In genomic region chr2:48529189-48529588, GRCh38 we compare ENCODE assay signal across 8 cellular contexts. TPM values are rescaled to one million over a fixed set of nuclear protein-coding genes. Genes with fewer than 3 reads are reported as not detected.
A peak's percentile ranks its signal among the peaks of the same experiment; 100 is the strongest.
DNase-seq lines count a peak whose midpoint lies in the region; ATAC-seq and TF ChIP-seq lines count a peak whose summit lies in the region.

No MANE protein-coding gene starts in this region.

- H3K27me3 ChIP-seq in heart right ventricle (peaks cover 0 to 6% (median 0%) of the 10 kb centered on the region in 7 donors), mesenchymal stem cell (ENCODE audit: control insufficient read depth in 1 of 2, insufficient read depth in 1 of 2, low read length in 2 of 2) (no peaks in the 10 kb centered on the region)

- peaks cover 3% of the 10 kb centered on the region for H3K27me3 Mint-ChIP-seq in activated B cell treated with CpG ODN at 0.5 μM for 24 hours

- H3K23ac ChIP-seq in mesenchymal stem cell (ENCODE audit: low read length in 2 of 2) = peak overlapping the region in 1 of 2 experiments; percentile 37

- TF ChIP-seq CTCF in heart right ventricle (IDR thresholded peaks at IDR 0.05) (no peak), activated B cell treated with CpG ODN at 0.5 μM for 24 hours (IDR thresholded peaks at IDR 0.05) (no peak)

- H2AFZ ChIP-seq in mesenchymal stem cell (ENCODE audit: low read depth, low read length) = no peak overlapping the region

- H3K9me3 ChIP-seq in heart right ventricle = no peaks in the 10 kb centered on the region
- H3K9me3 ChIP-seq in mesenchymal stem cell (ENCODE audit: control insufficient read depth, low read length) = no peaks in the 10 kb centered on the region

- peak overlapping the region; percentile 25 for H3K4me2 ChIP-seq in mesenchymal stem cell (ENCODE audit: low read length, poor library complexity, severe bottlenecking)

- DNase-seq in heart right ventricle (no peak), Right ventricle myocardium superior (no peak), activated B cell treated with CpG ODN at 0.5 μM for 24 hours (no peak), mesenchymal stem cell (no peak), glomerular visceral epithelial cell (ENCODE audit: extremely low spot score) (no peak), mucosa of gallbladder (ENCODE audit: low spot score) (no peak)

- H3K36me3 ChIP-seq in heart right ventricle = no peaks in the 10 kb centered on the region
- peaks cover 2 to 4% of the 10 kb centered on the region in 2 experiments for H3K36me3 ChIP-seq in mesenchymal stem cell (ENCODE audit: control insufficient read depth in 1 of 2, insufficient read depth in 2 of 2, low read depth in 1 of 2, low read length in 2 of 2)

- H3K27ac ChIP-seq in heart right ventricle (peak overlapping the region in 6 of 10 donors; percentile 25 to 93 (median 42)), mesenchymal stem cell (ENCODE audit: low read length, poor library complexity, severe bottlenecking) (no peak overlapping the region)

- WGBS in heart right ventricle, 2 donors = 33 to 37% methylated on average over 7 of the region's 7 CpGs
- 29% methylated on average over 6 of the region's 7 CpGs for WGBS in mesenchymal stem cell

- peak overlapping the region; percentile 53 for H3K4me3 Mint-ChIP-seq in activated B cell treated with CpG ODN at 0.5 μM for 24 hours

- H3K4me1 Mint-ChIP-seq in activated B cell treated with CpG ODN at 0.5 μM for 24 hours = peaks cover 23% of the 10 kb centered on the region

- peak overlapping the region; percentile 52 for H2BK15ac ChIP-seq in mesenchymal stem cell (ENCODE audit: low read depth, poor library complexity, severe bottlenecking)

- peak overlapping the region; percentile 77 for H4K8ac ChIP-seq in mesenchymal stem cell (ENCODE audit: low read length)

- peak overlapping the region in 1 of 2 experiments; percentile 13 for H3K14ac ChIP-seq in mesenchymal stem cell (ENCODE audit: low read length in 2 of 2)

- no peak for ATAC-seq in heart right ventricle
- ATAC-seq in Right ventricle myocardium superior (ENCODE audit: poor library complexity) = no peak
- no peak for ATAC-seq in activated B cell treated with CpG ODN at 0.5 μM for 24 hours (ENCODE audit: low read depth)
- no peak for ATAC-seq in HG02623 (IDR thresholded peaks at IDR 0.05; ENCODE audit: unreplicated experiment)
- no peak for ATAC-seq in GM18873 (IDR thresholded peaks at IDR 0.05; ENCODE audit: low FRiP score, unreplicated experiment)

- H2BK5ac ChIP-seq in mesenchymal stem cell (ENCODE audit: low read depth, low read length, poor library complexity, severe bottlenecking) = no peak overlapping the region

- H3K4ac ChIP-seq in mesenchymal stem cell (ENCODE audit: low read depth in 1 of 2, low read length in 2 of 2) = peak overlapping the region; percentile 9 to 35

- peaks cover 9% of the 10 kb centered on the region for H3K36me3 Mint-ChIP-seq in activated B cell treated with CpG ODN at 0.5 μM for 24 hours (ENCODE audit: low read depth)

- peaks cover 4% of the 10 kb centered on the region for H3K79me1 ChIP-seq in mesenchymal stem cell (replicated peaks; ENCODE audit: low read length, poor library complexity, severe bottlenecking)

- no peak overlapping the region for H3K27ac Mint-ChIP-seq in activated B cell treated with CpG ODN at 0.5 μM for 24 hours

- H3K18ac ChIP-seq in mesenchymal stem cell (ENCODE audit: low read depth in 1 of 2, low read length in 2 of 2) = peak overlapping the region; percentile 33 to 79

- peak overlapping the region; percentile 83 for H2AK5ac ChIP-seq in mesenchymal stem cell (ENCODE audit: low read length, severe bottlenecking)

- CTCF ChIA-PET in activated B cell treated with CpG ODN at 0.5 μM for 24 hours (lab: Charles Lee) = no interaction called here

- H3K4me1 ChIP-seq in heart right ventricle (peaks cover 7 to 59% (median 23%) of the 10 kb centered on the region in 9 donors), mesenchymal stem cell (ENCODE audit: control insufficient read depth, insufficient read depth, low read depth, low read length) (peaks cover 15% of the 10 kb centered on the region)

- no peaks in the 10 kb centered on the region for H3K9me3 Mint-ChIP-seq in activated B cell treated with CpG ODN at 0.5 μM for 24 hours

- no peak overlapping the region for H3K9ac ChIP-seq in mesenchymal stem cell (ENCODE audit: low read length)

- no peak overlapping the region for H2BK120ac ChIP-seq in mesenchymal stem cell (ENCODE audit: low read depth, low read length)

- POLR2A ChIA-PET in activated B cell treated with CpG ODN at 0.5 μM for 24 hours (lab: Charles Lee) = no interaction called here

- peak overlapping the region; percentile 83 for H4K91ac ChIP-seq in mesenchymal stem cell (ENCODE audit: low read length)

- H2BK12ac ChIP-seq in mesenchymal stem cell (ENCODE audit: low read length in 2 of 2) = peak overlapping the region; percentile 66 to 69

- intact Hi-C loops in heart right ventricle (cut with DNase I) = loop anchor here in 1 of 10 donors (5.0 kb wide), 1 partner anchor 282 kb away; no protein-coding TSS in a partner anchor
- intact Hi-C loops in Right ventricle myocardium superior (cut with DNase I) = no loop called here
- intact Hi-C loops in activated B cell treated with CpG ODN at 0.5 μM for 24 hours (cut with micrococcal nuclease) = no loop called here

- H3K4me3 ChIP-seq in heart right ventricle = peak overlapping the region in 3 of 10 donors; percentile 94 to 98 (median 97)
- no peak overlapping the region for H3K4me3 ChIP-seq in mesenchymal stem cell (ENCODE audit: insufficient read depth in 1 of 2, low read depth in 1 of 2, low read length in 2 of 2)

RNA-seq across cellular contexts. Expression of gene STON1, which starts 0.8 kb away (rescaled TPM):
- total RNA-seq in heart right ventricle (1 to 10 TPM; 2.8 to 8.9 (median 4.5) TPM), Right ventricle myocardium superior (8.1 TPM), activated B cell treated with CpG ODN at 0.5 μM for 24 hours (0.86 and 1.8 TPM in 2 replicates), mucosa of gallbladder (30.7 TPM)
- polyA plus RNA-seq in heart right ventricle = 1 to 10 TPM; 2.2 to 4.5 TPM
- polyA plus RNA-seq in mesenchymal stem cell (2013, experiment 1 of 2) = 11.2 TPM
- polyA plus RNA-seq in mesenchymal stem cell (2013, experiment 2 of 2) = 11.4 TPM
